23 cellular contexts compared by ENCODE assay signal in genomic region chr6:25062070-25062811, GRCh38.
DNase-seq lines count a peak whose midpoint lies in the region; ATAC-seq and TF ChIP-seq lines count a peak whose summit lies in the region.
"Had no signal": no experiment of that assay in that cellular context is flagged by ENCODE, and none has a peak within 500 bp of the region (broad histone marks: within the 10 kb centered on the region; RNA-seq: fewer than 3 reads in every experiment).

No MANE protein-coding gene starts in this region.

- H3K4me3 ChIP-seq in cardiac muscle cell (no peak overlapping the region), left ventricle myocardium inferior (no peak overlapping the region), mesodermal cell (ENCODE audit: extremely low read depth, insufficient read depth, low read length, poor library complexity, severe bottlenecking) (no peak overlapping the region)
- H3K4me3 ChIP-seq: colonic mucosa, GM12878, stomach, upper lobe of left lung had no signal

- WGBS in mesodermal cell (ENCODE audit: insufficient coverage in 2 of 2), 2 experiments: 38 to 71% methylated on average over 1 to 2 of the region's 7 CpGs

- H3K27me3 Mint-ChIP-seq in central memory CD8-positive, alpha-beta T cell: no peaks in the 10 kb centered on the region
- H3K27me3 Mint-ChIP-seq: activated CD4-positive, alpha-beta memory T cell treated with anti-CD3 and anti-CD28 coated beads for 36 hours; activated T-cell treated with anti-CD3 and anti-CD28 coated beads, Interleukin-2, amount 50 U/mL, for 24 hours; CD4-positive, CD25-positive, alpha-beta regulatory T cell; T-cell had no signal

- H3K9me3 Mint-ChIP-seq in central memory CD8-positive, alpha-beta T cell: no peaks in the 10 kb centered on the region
- H3K9me3 Mint-ChIP-seq: activated CD4-positive, alpha-beta memory T cell treated with anti-CD3 and anti-CD28 coated beads for 36 hours; activated T-cell treated with anti-CD3 and anti-CD28 coated beads, Interleukin-2, amount 50 U/mL, for 24 hours; CD4-positive, CD25-positive, alpha-beta regulatory T cell; T-cell had no signal

- H3K27ac ChIP-seq in cardiac muscle cell (peak overlapping the region; percentile 67), left ventricle myocardium inferior (replicated peaks) (no peak overlapping the region), mesodermal cell (ENCODE audit: low read depth, low read length, severe bottlenecking) (peak overlapping the region; percentile 29)
- H3K27ac ChIP-seq: colonic mucosa, stomach, upper lobe of left lung had no signal

- H3K4me3 Mint-ChIP-seq in central memory CD8-positive, alpha-beta T cell: no peak overlapping the region
- H3K4me3 Mint-ChIP-seq: activated CD4-positive, alpha-beta memory T cell treated with anti-CD3 and anti-CD28 coated beads for 36 hours; activated T-cell treated with anti-CD3 and anti-CD28 coated beads, Interleukin-2, amount 50 U/mL, for 24 hours; CD4-positive, CD25-positive, alpha-beta regulatory T cell; T-cell had no signal

- H3K4me1 Mint-ChIP-seq in central memory CD8-positive, alpha-beta T cell: peaks cover 4% of the 10 kb centered on the region

- H3K36me3 ChIP-seq in cardiac muscle cell: no peaks in the 10 kb centered on the region
- no peaks in the 10 kb centered on the region for H3K36me3 ChIP-seq in left ventricle myocardium inferior
- no peaks in the 10 kb centered on the region for H3K36me3 ChIP-seq in mesodermal cell (ENCODE audit: control insufficient read depth, insufficient read depth, low read length)
- H3K36me3 ChIP-seq: colonic mucosa, stomach, upper lobe of left lung had no signal

- DNase-seq in cardiac muscle cell (ENCODE audit: low read depth in 1 of 2, low spot score in 1 of 2): peak in 1 of 2 donors; percentile 71
- DNase-seq in left ventricle myocardium inferior: no peak
- DNase-seq in central memory CD8-positive, alpha-beta T cell (ENCODE audit: low spot score in 2 of 2): no peak
- no peak for DNase-seq in occipital lobe (lab: John Stamatoyannopoulos, UW)
- no peak for DNase-seq in GM19238 (ENCODE audit: insufficient read length, low spot score)
- DNase-seq: activated CD4-positive, alpha-beta memory T cell treated with anti-CD3 and anti-CD28 coated beads for 36 hours; activated naive CD4-positive, alpha-beta T cell treated with anti-CD3 and anti-CD28 coated beads, Interleukin-2, amount 50 U/mL, for 16 hours; activated T-cell treated with anti-CD3 and anti-CD28 coated beads, Interleukin-2, amount 50 U/mL, for 24 hours; CD4-positive, CD25-positive, alpha-beta regulatory T cell; colonic mucosa; DMS153; GF-D8; hippocampal formation; midbrain; NCI-H2081; stimulated activated CD4-positive, alpha-beta T cell treated with anti-CD3 and anti-CD28 coated beads, Interleukin-2, amount 100 ng/mL, for 48 hours; stomach; T-cell; upper lobe of left lung had no signal

- peak overlapping the region; percentile 3 for H3K27ac Mint-ChIP-seq in central memory CD8-positive, alpha-beta T cell (ENCODE audit: low read depth)
- H3K27ac Mint-ChIP-seq: activated CD4-positive, alpha-beta memory T cell treated with anti-CD3 and anti-CD28 coated beads for 36 hours; activated T-cell treated with anti-CD3 and anti-CD28 coated beads, Interleukin-2, amount 50 U/mL, for 24 hours; T-cell had no signal

- no peaks in the 10 kb centered on the region for H3K9me3 ChIP-seq in cardiac muscle cell (ENCODE audit: low read depth)
- no peaks in the 10 kb centered on the region for H3K9me3 ChIP-seq in left ventricle myocardium inferior (replicated peaks)
- no peaks in the 10 kb centered on the region for H3K9me3 ChIP-seq in mesodermal cell (ENCODE audit: control insufficient read depth, low read length)
- H3K9me3 ChIP-seq: colonic mucosa, stomach, upper lobe of left lung had no signal

- peaks cover 14% of the 10 kb centered on the region for H3K4me1 ChIP-seq in cardiac muscle cell (ENCODE audit: low read depth)
- H3K4me1 ChIP-seq in left ventricle myocardium inferior: peaks cover 11% of the 10 kb centered on the region
- H3K4me1 ChIP-seq in mesodermal cell (ENCODE audit: control insufficient read depth, insufficient read depth, low read length, poor library complexity, severe bottlenecking): peaks cover 12% of the 10 kb centered on the region
- H3K4me1 ChIP-seq: colonic mucosa, upper lobe of left lung had no signal

- ATAC-seq in central memory CD8-positive, alpha-beta T cell (replicated peaks; ENCODE audit: extremely low read depth, poor library complexity, severe bottlenecking): no peak
- ATAC-seq in GM19467 (IDR thresholded peaks at IDR 0.05; ENCODE audit: unreplicated experiment): no peak
- ATAC-seq in HG03342 (IDR thresholded peaks at IDR 0.05; ENCODE audit: unreplicated experiment): no peak
- ATAC-seq: GM12878, T-cell had no signal

- H3K27me3 ChIP-seq in cardiac muscle cell: no peaks in the 10 kb centered on the region
- no peaks in the 10 kb centered on the region for H3K27me3 ChIP-seq in left ventricle myocardium inferior (ENCODE audit: low read depth)
- H3K27me3 ChIP-seq: colonic mucosa, stomach, upper lobe of left lung had no signal

- intact Hi-C loops in left ventricle myocardium inferior (cut with micrococcal nuclease): no loop called here

- H3K36me3 Mint-ChIP-seq in central memory CD8-positive, alpha-beta T cell (ENCODE audit: insufficient read depth): peaks cover 1% of the 10 kb centered on the region
- H3K36me3 Mint-ChIP-seq: activated CD4-positive, alpha-beta memory T cell treated with anti-CD3 and anti-CD28 coated beads for 36 hours; CD4-positive, CD25-positive, alpha-beta regulatory T cell; T-cell had no signal

- TF ChIP-seq CTCF in cardiac muscle cell (IDR thresholded peaks at IDR 0.05; ENCODE audit: low read depth, low read length) (no peak), left ventricle myocardium inferior (IDR thresholded peaks at IDR 0.05; ENCODE audit: borderline replicate concordance) (no peak)
